ENCODE assay signal across 1 cellular context in genomic region chr9:119257592-119257991, GRCh38.
TF ChIP-seq lines count a peak whose summit lies in the region.

No MANE protein-coding gene starts in this region.

TF ChIP-seq in H1, 55 proteins besides CTCF, POLR2A, EP300 and RAD21 (continued from another document):
- TF ChIP-seq POU5F1 (IDR thresholded peaks at IDR 0.05; ENCODE audit: low read depth, low read length) (no peak), RXRA (IDR thresholded peaks at IDR 0.05; ENCODE audit: insufficient read depth, low read depth, low read length) (no peak), KDM4A (IDR thresholded peaks at IDR 0.05; ENCODE audit: low read depth, low read length, severe bottlenecking) (no peak), CTBP2 (IDR thresholded peaks at IDR 0.05; ENCODE audit: borderline replicate concordance, insufficient read depth, insufficient read length, low read length) (no peak), HDAC6 (IDR thresholded peaks at IDR 0.05; ENCODE audit: low read depth, low read length) (no peak), USF2 (IDR thresholded peaks at IDR 0.05; ENCODE audit: low read length) (no peak), BACH1 (IDR thresholded peaks at IDR 0.05; ENCODE audit: low read length) (no peak)
